In genomic region chrX:55160685-55161552, GRCh38 we compare ENCODE assay signal across 1 cellular context.
TF ChIP-seq lines count a peak whose summit lies in the region.

No MANE protein-coding gene starts in this region.

TF ChIP-seq in K562, 482 proteins besides CTCF, POLR2A, EP300 and RAD21 (continued from another document and continues in another):
- TF ChIP-seq TSHZ1 (CRISPR knock-in tag; IDR thresholded peaks at IDR 0.05) (no peak), POLR3G (IDR thresholded peaks at IDR 0.05; ENCODE audit: extremely low read depth, insufficient read length, insufficient replicate concordance) (no peak), TCF7L2 (IDR thresholded peaks at IDR 0.05; ENCODE audit: low read depth, low read length) (no peak), ARID2 (IDR thresholded peaks at IDR 0.05) (no peak), ZNF696 (CRISPR knock-in tag; conservative IDR thresholded peaks at IDR 0.05) (no peak), ZNF75A (CRISPR knock-in tag; IDR thresholded peaks at IDR 0.05) (no peak), ETS2 (tag; IDR thresholded peaks at IDR 0.05; ENCODE audit: borderline replicate concordance, poor library complexity, severe bottlenecking) (no peak), GTF3C2 (IDR thresholded peaks at IDR 0.05; ENCODE audit: borderline replicate concordance, extremely low read depth, insufficient read length) (no peak), ILF3 (IDR thresholded peaks at IDR 0.05; ENCODE audit: borderline replicate concordance) (no peak), KLF6 (CRISPR knock-in tag; IDR thresholded peaks at IDR 0.05; ENCODE audit: borderline replicate concordance) (no peak), CHD4 (IDR thresholded peaks at IDR 0.05; ENCODE audit: insufficient read depth, insufficient replicate concordance, low read depth, low read length, poor library complexity, severe bottlenecking) (no peak), ARNT (IDR thresholded peaks at IDR 0.05) (no peak), PHB (CRISPR knock-in tag; IDR thresholded peaks at IDR 0.05) (no peak), ZNF224 (CRISPR knock-in tag; IDR thresholded peaks at IDR 0.05) (no peak), FUS (optimal IDR thresholded peaks at IDR 0.05; ENCODE audit: low read depth, low read length) (no peak), CAMTA2 (CRISPR knock-in tag; conservative IDR thresholded peaks at IDR 0.05) (no peak), RCOR1 (IDR thresholded peaks at IDR 0.05; ENCODE audit: borderline replicate concordance in 1 of 2, low read depth in 2 of 2, low read length in 2 of 2) (0 out of 4 replicates have a peak, but pooled peaks of 1 of the 2 experiments have one; percentile 29), ZNF174 (CRISPR knock-in tag; IDR thresholded peaks at IDR 0.05) (no peak), GATA2 (CRISPR knock-in tag; IDR thresholded peaks at IDR 0.05) (no peak), ZNF408 (CRISPR knock-in tag; IDR thresholded peaks at IDR 0.05; ENCODE audit: low read depth) (no peak), ZNF165 (CRISPR knock-in tag; IDR thresholded peaks at IDR 0.05; ENCODE audit: borderline replicate concordance) (no peak), RBM34 (IDR thresholded peaks at IDR 0.05; ENCODE audit: borderline replicate concordance, insufficient read depth, low read length) (no peak), FOXM1 (IDR thresholded peaks at IDR 0.05; ENCODE audit: low read depth) (no peak), FOXM1 (CRISPR knock-in tag; IDR thresholded peaks at IDR 0.05; ENCODE audit: low read depth) (no peak), ZNF511 (CRISPR knock-in tag; IDR thresholded peaks at IDR 0.05) (no peak; the same call in 1 of the 2 replicates), FOSL1 (tag; conservative IDR thresholded peaks at IDR 0.05) (no peak), THAP7 (CRISPR knock-in tag; IDR thresholded peaks at IDR 0.05) (no peak), ETV1 (tag; conservative IDR thresholded peaks at IDR 0.05; ENCODE audit: low read depth) (peak; percentile 57), MYC (IDR thresholded peaks at IDR 0.05; ENCODE audit: low read depth, low read length) (no peak), MYC (CRISPR knock-in tag; IDR thresholded peaks at IDR 0.05; ENCODE audit: borderline replicate concordance, low read depth) (no peak), KAT2B (IDR thresholded peaks at IDR 0.05; ENCODE audit: low read depth, low read length) (no peak), EHMT2 (IDR thresholded peaks at IDR 0.05) (no peak), SMARCE1 (IDR thresholded peaks at IDR 0.05) (no peak), ZNF584 (CRISPR knock-in tag; IDR thresholded peaks at IDR 0.05; ENCODE audit: low read depth) (no peak), ZNF347 (CRISPR knock-in tag; IDR thresholded peaks at IDR 0.05; ENCODE audit: low read depth) (no peak), KLF13 (tag; IDR thresholded peaks at IDR 0.05; ENCODE audit: borderline replicate concordance, low read depth) (no peak), CSDE1 (IDR thresholded peaks at IDR 0.05) (peak in 1 of 2 experiments; percentile 44; a peak in 1 of 4 replicates), COPS2 (conservative IDR thresholded peaks at IDR 0.05) (no peak), HMBOX1 (IDR thresholded peaks at IDR 0.05) (no peak), LCOR (CRISPR knock-in tag; IDR thresholded peaks at IDR 0.05) (no peak), RNF2 (IDR thresholded peaks at IDR 0.05) (0 out of 2 replicates have a peak, but pooled peaks have one; percentile 23), ZZZ3 (IDR thresholded peaks at IDR 0.05) (no peak), POLR2G (IDR thresholded peaks at IDR 0.05; ENCODE audit: low read depth, low read length) (peak; percentile 84), CREB1 (IDR thresholded peaks at IDR 0.05) (0 out of 2 replicates have a peak, but pooled peaks have one; percentile 22), CREB1 (CRISPR knock-in tag; IDR thresholded peaks at IDR 0.05) (0 out of 2 replicates have a peak, but pooled peaks have one; percentile 43), UBTF (IDR thresholded peaks at IDR 0.05; ENCODE audit: borderline replicate concordance in 1 of 2, low read depth in 2 of 2, low read length in 2 of 2) (no peak), SREBF2 (CRISPR knock-in tag; IDR thresholded peaks at IDR 0.05) (no peak), ZNF316 (IDR thresholded peaks at IDR 0.05) (no peak), ZNF143 (CRISPR knock-in tag; IDR thresholded peaks at IDR 0.05) (no peak), WHSC1 (IDR thresholded peaks at IDR 0.05; ENCODE audit: low read length) (no peak), MLX (CRISPR knock-in tag; conservative IDR thresholded peaks at IDR 0.05) (no peak), ETS1 (conservative IDR thresholded peaks at IDR 0.05; ENCODE audit: control insufficient read depth, low read depth, low read length) (no peak), ZMIZ1 (IDR thresholded peaks at IDR 0.05; ENCODE audit: low read depth in 2 of 2, low read length in 2 of 2) (no peak), HDAC8 (tag; IDR thresholded peaks at IDR 0.05) (no peak), ZNF79 (CRISPR knock-in tag; IDR thresholded peaks at IDR 0.05; ENCODE audit: low read depth) (no peak), ZNF444 (CRISPR knock-in tag; IDR thresholded peaks at IDR 0.05) (no peak), ATF7 (IDR thresholded peaks at IDR 0.05) (peak; percentile 53)
